In genomic region chr19:1284979-1285736, GRCh38 we compare ENCODE assay signal across 7 cellular contexts. TPM values are rescaled to one million over a fixed set of nuclear protein-coding genes. Genes with fewer than 3 reads are reported as not detected.
ATAC-seq lines count a peak whose summit lies in the region.
"Had no signal": no experiment of that assay in that cellular context is flagged by ENCODE, and none has a peak within 500 bp of the region (broad histone marks: within the 10 kb centered on the region; RNA-seq: fewer than 3 reads in every experiment).

No MANE protein-coding gene starts in this region.

- peak overlapping the region; percentile 94 to 97 for H3K27ac ChIP-seq in mucosa of rectum (ENCODE audit: low read depth in 2 of 2, low read length in 2 of 2)
- H3K27ac ChIP-seq: upper lobe of right lung had no signal

- H3K27me3 ChIP-seq in mucosa of rectum (ENCODE audit: control insufficient read depth in 2 of 2, insufficient read depth in 2 of 2, low read length in 2 of 2): peaks cover 4 to 13% of the 10 kb centered on the region in 2 donors

- no peak for ATAC-seq in activated T-helper 17 cell treated with anti-CD3 and anti-CD28 coated beads, Interleukin-2, amount 50 U/mL, for 72 hours (replicated peaks)
- ATAC-seq in GM18519 (IDR thresholded peaks at IDR 0.05; ENCODE audit: low FRiP score, unreplicated experiment): no peak
- ATAC-seq in HG02642 (IDR thresholded peaks at IDR 0.05; ENCODE audit: poor library complexity, unreplicated experiment): no peak
- no peak for ATAC-seq in HG03521 (IDR thresholded peaks at IDR 0.05; ENCODE audit: unreplicated experiment)
- ATAC-seq: upper lobe of right lung had no signal

- no peak overlapping the region for H3K4me3 ChIP-seq in mucosa of rectum (ENCODE audit: low read length in 2 of 2)
- H3K4me3 ChIP-seq: upper lobe of right lung had no signal

- peaks cover 5% of the 10 kb centered on the region for H3K36me3 Mint-ChIP-seq in activated T-helper 17 cell treated with anti-CD3 and anti-CD28 coated beads, Interleukin-2, amount 50 U/mL, for 72 hours (ENCODE audit: low read depth)

- H3K9ac ChIP-seq in ES-I3 (ENCODE audit: low read depth, low read length): peak overlapping the region; percentile 25; the same call in 1 of the 2 replicates
- peak overlapping the region; percentile 56 to 80 for H3K9ac ChIP-seq in mucosa of rectum (ENCODE audit: low read depth in 1 of 2, low read length in 2 of 2)

- no peaks in the 10 kb centered on the region for H3K9me3 Mint-ChIP-seq in activated T-helper 17 cell treated with anti-CD3 and anti-CD28 coated beads, Interleukin-2, amount 50 U/mL, for 72 hours

- H3K27ac Mint-ChIP-seq in activated T-helper 17 cell treated with anti-CD3 and anti-CD28 coated beads, Interleukin-2, amount 50 U/mL, for 72 hours: no peak overlapping the region

- H3K4me1 Mint-ChIP-seq in activated T-helper 17 cell treated with anti-CD3 and anti-CD28 coated beads, Interleukin-2, amount 50 U/mL, for 72 hours: no peaks in the 10 kb centered on the region

- H3K36me3 ChIP-seq in ES-I3 (ENCODE audit: insufficient read depth, low read length): no peaks in the 10 kb centered on the region
- no peaks in the 10 kb centered on the region for H3K36me3 ChIP-seq in mucosa of rectum (ENCODE audit: control insufficient read depth in 2 of 2, insufficient read depth in 2 of 2, low read length in 2 of 2)
- H3K36me3 ChIP-seq: upper lobe of right lung had no signal

- H3K9me3 ChIP-seq in ES-I3 (ENCODE audit: control insufficient read depth, insufficient read depth, low read length) (no peaks in the 10 kb centered on the region), mucosa of rectum (ENCODE audit: control insufficient read depth in 2 of 2, low read length in 2 of 2) (no peaks in the 10 kb centered on the region)
- H3K9me3 ChIP-seq: upper lobe of right lung had no signal

- peak overlapping the region; percentile 45 for H3K4me3 Mint-ChIP-seq in activated T-helper 17 cell treated with anti-CD3 and anti-CD28 coated beads, Interleukin-2, amount 50 U/mL, for 72 hours

- peaks cover 13% of the 10 kb centered on the region for H3K27me3 Mint-ChIP-seq in activated T-helper 17 cell treated with anti-CD3 and anti-CD28 coated beads, Interleukin-2, amount 50 U/mL, for 72 hours

- no peaks in the 10 kb centered on the region; the same call in 1 of the 2 replicates for H3K4me1 ChIP-seq in ES-I3 (ENCODE audit: insufficient read depth, low read length)
- H3K4me1 ChIP-seq in mucosa of rectum (ENCODE audit: control insufficient read depth in 2 of 2, insufficient read depth in 2 of 2, low read length in 2 of 2): peaks cover 32 to 44% of the 10 kb centered on the region in 2 donors
- H3K4me1 ChIP-seq: upper lobe of right lung had no signal

RNA-seq across cellular contexts. Expression of gene EFNA2, which starts 0.5 kb away (rescaled TPM):
- not detected for total RNA-seq in activated T-helper 17 cell treated with anti-CD3 and anti-CD28 coated beads, Interleukin-2, amount 50 U/mL, for 72 hours
- total RNA-seq: upper lobe of right lung had no signal

RNA-seq across cellular contexts. Expression of gene FAM174C, which starts 9.8 kb away (rescaled TPM):
- 10 to 100 TPM; 52.9 to 85.9 TPM for total RNA-seq in activated T-helper 17 cell treated with anti-CD3 and anti-CD28 coated beads, Interleukin-2, amount 50 U/mL, for 72 hours

RNA-seq across cellular contexts. Expression of gene CIRBP, which starts 16.0 kb away (rescaled TPM):
- 100 to 1,000 TPM; 150 to 172 TPM for total RNA-seq in activated T-helper 17 cell treated with anti-CD3 and anti-CD28 coated beads, Interleukin-2, amount 50 U/mL, for 72 hours

RNA-seq across cellular contexts. Expression of gene MIDN, which starts 36.8 kb away (rescaled TPM):
- total RNA-seq in activated T-helper 17 cell treated with anti-CD3 and anti-CD28 coated beads, Interleukin-2, amount 50 U/mL, for 72 hours: 10 to 100 TPM; 51.4 to 56.8 TPM

RNA-seq across cellular contexts. Expression of gene ATP5F1D, which starts 43.6 kb away (rescaled TPM):
- total RNA-seq in activated T-helper 17 cell treated with anti-CD3 and anti-CD28 coated beads, Interleukin-2, amount 50 U/mL, for 72 hours: 100 to 1,000 TPM; 148 to 210 TPM
